ENCODE assay signal across 9 cellular contexts in genomic region chr18:58195278-58195721, GRCh38.
A peak's percentile ranks its signal among the peaks of the same experiment; 100 is the strongest.
DNase-seq lines count a peak whose midpoint lies in the region; TF ChIP-seq lines count a peak whose summit lies in the region.
"Had no signal": no experiment of that assay in that cellular context is flagged by ENCODE, and none has a peak within 500 bp of the region (broad histone marks: within the 10 kb centered on the region; RNA-seq: fewer than 3 reads in every experiment).

No MANE protein-coding gene starts in this region.

- WGBS in testis, 2 donors: 64 to 72% methylated on average over 10 to 23 of the region's 23 CpGs

- DNase-seq in activated T-cell treated with anti-CD3 and anti-CD28 coated beads for 48 hours (ENCODE audit: low read depth) (peak; percentile 10), activated T-cell treated with anti-CD3 and anti-CD28 coated beads for 4 hours (no peak), NCI-H2227 (lab: John Stamatoyannopoulos, UW; ENCODE audit: unreplicated experiment) (peak; percentile 62), testis (no peak), NCI-H774 (lab: John Stamatoyannopoulos, UW) (no peak)
- peak; percentile 28 for DNase-seq in activated naive CD8-positive, alpha-beta T cell treated with anti-CD3 and anti-CD28 coated beads for 36 hours
- peak; percentile 8 for DNase-seq in stimulated activated CD4-positive, alpha-beta T cell treated with anti-CD3 and anti-CD28 coated beads, Interleukin-1b, Interleukin-23, amount 100 ng/mL, for 48 hours
- DNase-seq: DND-41 had no signal

- no peak overlapping the region for H3K27ac Mint-ChIP-seq in activated naive CD8-positive, alpha-beta T cell treated with anti-CD3 and anti-CD28 coated beads for 36 hours

- H3K9me3 ChIP-seq in iPS-20b (ENCODE audit: insufficient read depth, low read depth, low read length) (no peaks in the 10 kb centered on the region), testis (no peaks in the 10 kb centered on the region)

- peaks cover 16% of the 10 kb centered on the region for H3K4me1 Mint-ChIP-seq in activated naive CD8-positive, alpha-beta T cell treated with anti-CD3 and anti-CD28 coated beads for 36 hours

- H3K9ac ChIP-seq in iPS-20b (ENCODE audit: low read depth, low read length): peak overlapping the region; percentile 50; the same call in 1 of the 2 replicates

- no peak for TF ChIP-seq CTCF in testis (IDR thresholded peaks at IDR 0.05)

- H3K36me3 ChIP-seq in iPS-20b (ENCODE audit: insufficient read depth, low read depth, low read length): no peaks in the 10 kb centered on the region
- no peaks in the 10 kb centered on the region for H3K36me3 ChIP-seq in testis (ENCODE audit: low read depth, missing control alignments)

- H3K27ac ChIP-seq in iPS-20b (ENCODE audit: low read length): no peak overlapping the region
- H3K27ac ChIP-seq in testis: no peak overlapping the region

- H3K9me3 Mint-ChIP-seq in activated naive CD8-positive, alpha-beta T cell treated with anti-CD3 and anti-CD28 coated beads for 36 hours: no peaks in the 10 kb centered on the region

- no peaks in the 10 kb centered on the region; the same call in 1 of the 2 replicates for H3K27me3 ChIP-seq in iPS-20b (ENCODE audit: insufficient read depth, low read length)
- H3K27me3 ChIP-seq in testis: no peaks in the 10 kb centered on the region

- peaks cover 27% of the 10 kb centered on the region for H3K4me1 ChIP-seq in iPS-20b (ENCODE audit: insufficient read depth, low read length)
- peaks cover 10% of the 10 kb centered on the region for H3K4me1 ChIP-seq in testis

- intact Hi-C loops in testis (cut with DNase I; ENCODE audit: low total_unique reads): no loop called here

- H3K4me3 ChIP-seq in iPS-20b (ENCODE audit: low read length) (peak overlapping the region; percentile 71), testis (no peak overlapping the region)

- H3K4me3 Mint-ChIP-seq in activated naive CD8-positive, alpha-beta T cell treated with anti-CD3 and anti-CD28 coated beads for 36 hours: peak overlapping the region; percentile 72

- H3K27me3 Mint-ChIP-seq in activated naive CD8-positive, alpha-beta T cell treated with anti-CD3 and anti-CD28 coated beads for 36 hours: no peaks in the 10 kb centered on the region

- TF ChIP-seq POLR2A in testis (IDR thresholded peaks at IDR 0.05): no peak

- H3K36me3 Mint-ChIP-seq in activated naive CD8-positive, alpha-beta T cell treated with anti-CD3 and anti-CD28 coated beads for 36 hours: no peaks in the 10 kb centered on the region

Comparison
In these comparisons a context has a peak if more than half of its experiments do, and no peak if none do; other contexts are left out.
1. DNase-seq: peak in activated T-cell treated with anti-CD3 and anti-CD28 coated beads for 48 hours (single experiment), NCI-H2227 (single experiment), activated naive CD8-positive, alpha-beta T cell treated with anti-CD3 and anti-CD28 coated beads for 36 hours (single experiment) and stimulated activated CD4-positive, alpha-beta T cell treated with anti-CD3 and anti-CD28 coated beads, Interleukin-1b, Interleukin-23, amount 100 ng/mL, for 48 hours (single experiment); none in activated T-cell treated with anti-CD3 and anti-CD28 coated beads for 4 hours (single experiment), testis (single experiment) and NCI-H774 (single experiment).